ENCODE assay signal across 33 cellular contexts in genomic region chr1:228291906-228292608, GRCh38.
DNase-seq lines count a peak whose midpoint lies in the region; ATAC-seq and TF ChIP-seq lines count a peak whose summit lies in the region.
"Had no signal": no experiment of that assay in that cellular context is flagged by ENCODE, and none has a peak within 500 bp of the region (broad histone marks: within the 10 kb centered on the region; RNA-seq: fewer than 3 reads in every experiment).

No MANE protein-coding gene starts in this region.

- H3K27me3 Mint-ChIP-seq in activated T-helper 17 cell treated with anti-CD3 and anti-CD28 coated beads, Interleukin-2, amount 50 U/mL, for 72 hours: no peaks in the 10 kb centered on the region
- peaks cover 0 to 6% (median 0%) of the 10 kb centered on the region in 3 donors for H3K27me3 Mint-ChIP-seq in immature natural killer cell (ENCODE audit: low read depth in 3 of 3)

- H3K27me3 ChIP-seq in left ventricle myocardium inferior (ENCODE audit: low read depth): no peaks in the 10 kb centered on the region
- H3K27me3 ChIP-seq in gastrocnemius medialis: no peaks in the 10 kb centered on the region
- H3K27me3 ChIP-seq: heart right ventricle, testis had no signal

- peaks cover 9% of the 10 kb centered on the region for H3K4me1 Mint-ChIP-seq in activated T-helper 17 cell treated with anti-CD3 and anti-CD28 coated beads, Interleukin-2, amount 50 U/mL, for 72 hours
- H3K4me1 Mint-ChIP-seq in immature natural killer cell: peaks cover 0 to 7% of the 10 kb centered on the region in 2 donors
- H3K4me1 Mint-ChIP-seq: CD14-positive monocyte had no signal

- no peak for TF ChIP-seq POLR2A in gastrocnemius medialis (IDR thresholded peaks at IDR 0.05)

- no peaks in the 10 kb centered on the region for H3K9me3 ChIP-seq in left ventricle myocardium inferior (replicated peaks)
- no peaks in the 10 kb centered on the region for H3K9me3 ChIP-seq in gastrocnemius medialis
- H3K9me3 ChIP-seq: heart right ventricle, mucosa of descending colon, testis had no signal

- H3K27ac Mint-ChIP-seq in activated T-helper 17 cell treated with anti-CD3 and anti-CD28 coated beads, Interleukin-2, amount 50 U/mL, for 72 hours: peak overlapping the region; percentile 46
- peak overlapping the region in 1 of 6 donors; percentile 69 for H3K27ac Mint-ChIP-seq in immature natural killer cell

- in situ Hi-C loops in gastrocnemius medialis (cut with MboI; ENCODE audit: low sequenced_read_pairs in 4 of 4): loop anchor here in 1 of 4 donors (10.0 kb wide), 1 partner anchor 63 kb away; no protein-coding TSS in a partner anchor

- H3K4me3 Mint-ChIP-seq in activated T-helper 17 cell treated with anti-CD3 and anti-CD28 coated beads, Interleukin-2, amount 50 U/mL, for 72 hours: no peak overlapping the region
- no peak overlapping the region for H3K4me3 Mint-ChIP-seq in immature natural killer cell
- H3K4me3 Mint-ChIP-seq: CD14-positive monocyte had no signal

- H3K4me1 ChIP-seq in left ventricle myocardium inferior (no peaks in the 10 kb centered on the region), gastrocnemius medialis (no peaks in the 10 kb centered on the region)
- H3K4me1 ChIP-seq: heart right ventricle, testis had no signal

- ATAC-seq in Right ventricle myocardium inferior (no peak), left cardiac atrium (no peak), gastrocnemius medialis (no peak), HG02981 (IDR thresholded peaks at IDR 0.05; ENCODE audit: unreplicated experiment) (no peak)
- no peak for ATAC-seq in activated T-helper 17 cell treated with anti-CD3 and anti-CD28 coated beads, Interleukin-2, amount 50 U/mL, for 72 hours (replicated peaks)
- ATAC-seq: activated naive CD4-positive, alpha-beta T cell treated with anti-CD3 and anti-CD28 coated beads, Interleukin-2, amount 50 U/mL, for 72 hours; mucosa of descending colon; Panc1; stimulated activated naive CD8-positive, alpha-beta T cell treated with anti-CD3 and anti-CD28 coated beads, Interleukin-15, Interleukin-2, amounts not matched to agents 100 U/mL and 50 U/mL, for 24 hours had no signal

- intact Hi-C loops in Right ventricle myocardium inferior (cut with DNase I): no loop called here
- intact Hi-C loops in left ventricle myocardium inferior (cut with micrococcal nuclease): no loop called here
- intact Hi-C loops in left cardiac atrium (cut with DNase I): no loop called here
- intact Hi-C loops in gastrocnemius medialis (cut with DNase I; ENCODE audit: low total_unique reads): loop anchor here (5.0 kb wide), 1 partner anchor 60 kb away; no protein-coding TSS in a partner anchor

- H3K27ac ChIP-seq in left ventricle myocardium inferior (replicated peaks) (no peak overlapping the region), gastrocnemius medialis (peak overlapping the region; percentile 38 to 53 (median 40))
- H3K27ac ChIP-seq: heart right ventricle, HL-60, testis, WERI-Rb-1 had no signal

- H3K9me3 Mint-ChIP-seq in activated T-helper 17 cell treated with anti-CD3 and anti-CD28 coated beads, Interleukin-2, amount 50 U/mL, for 72 hours: peaks cover 2% of the 10 kb centered on the region
- peaks cover 0 to 2% (median under 1%) of the 10 kb centered on the region in 6 donors for H3K9me3 Mint-ChIP-seq in immature natural killer cell

- peaks cover 89% of the 10 kb centered on the region for H3K36me3 ChIP-seq in left ventricle myocardium inferior
- peaks cover 3 to 100% of the 10 kb centered on the region in 2 donors for H3K36me3 ChIP-seq in gastrocnemius medialis
- H3K36me3 ChIP-seq: WERI-Rb-1 had no signal

- H3K36me3 Mint-ChIP-seq in activated T-helper 17 cell treated with anti-CD3 and anti-CD28 coated beads, Interleukin-2, amount 50 U/mL, for 72 hours (ENCODE audit: low read depth): peaks cover 4% of the 10 kb centered on the region
- peaks cover 0 to 12% (median 5%) of the 10 kb centered on the region in 3 donors for H3K36me3 Mint-ChIP-seq in immature natural killer cell
- H3K36me3 Mint-ChIP-seq: CD14-positive monocyte had no signal

- TF ChIP-seq CTCF in left ventricle myocardium inferior (IDR thresholded peaks at IDR 0.05; ENCODE audit: borderline replicate concordance) (no peak), gastrocnemius medialis (IDR thresholded peaks at IDR 0.05 in 4 of 5, conservative IDR thresholded peaks at IDR 0.05 in 1 of 5) (no peak)

- peak; percentile 53 for DNase-seq in Right ventricle myocardium inferior (ENCODE audit: missing footprints)
- DNase-seq in left ventricle myocardium inferior: no peak
- DNase-seq in left cardiac atrium: peak; percentile 9
- DNase-seq in gastrocnemius medialis: peak in 1 of 2 donors; percentile 24
- DNase-seq in cerebellar nuclear complex (lab: John Stamatoyannopoulos, UW): no peak
- no peak for DNase-seq in immature natural killer cell
- DNase-seq: 8988T; activated CD4-positive, alpha-beta T cell treated with anti-CD3 and anti-CD28 coated beads for 4 hours; activated CD8-positive, alpha-beta memory T cell treated with anti-CD3 and anti-CD28 coated beads for 24 hours; activated effector memory CD4-positive, alpha-beta T cell treated with Interleukin-2 at 50 U/mL for 16 hours; activated T-cell treated with anti-CD3 and anti-CD28 coated beads for 4 hours; Calu3; cortex of kidney; effector memory CD4-positive, alpha-beta T cell; Karpas-422; kidney glomerular epithelial cell; mammary epithelial cell; NCI-H1417 treated with DMSO at 0.1 percent for 48 hours; NCI-H345; NCI-H748 treated with DMSO at 0.1 percent for 48 hours; SIG-M5; stimulated activated CD4-positive, alpha-beta T cell treated with anti-CD3 and anti-CD28 coated beads, Interleukin-2, amount 100 ng/mL, for 24 hours; stimulated activated naive CD8-positive, alpha-beta T cell treated with anti-CD3 and anti-CD28 coated beads, Interleukin-15, Interleukin-2, amounts not matched to agents 100 U/mL and 50 U/mL, for 24 hours; testis; WERI-Rb-1 had no signal

- no peak overlapping the region for H3K4me3 ChIP-seq in left ventricle myocardium inferior
- no peak overlapping the region for H3K4me3 ChIP-seq in gastrocnemius medialis
- H3K4me3 ChIP-seq: heart right ventricle, mucosa of descending colon, testis had no signal

Comparison
In these comparisons a context has a peak if more than half of its experiments do, and no peak if none do; other contexts are left out.
1. DNase-seq: peak in Right ventricle myocardium inferior (single experiment) and left cardiac atrium (single experiment); none in left ventricle myocardium inferior (single experiment), cerebellar nuclear complex (0 of 2) and immature natural killer cell (0 of 3).